1 cellular context compared by ENCODE assay signal in genomic region chr2:237085261-237086221, GRCh38.
TF ChIP-seq lines count a peak whose summit lies in the region.

COPS8 (plus strand) TSS chr2:237085889; CDS start chr2:237085965, 76 bp downstream.

TF ChIP-seq in HepG2, 621 proteins besides CTCF, POLR2A, EP300 and RAD21 (continued from another document and continues in another):
- TF ChIP-seq MLXIP (CRISPR knock-in tag; IDR thresholded peaks at IDR 0.05; ENCODE audit: borderline replicate concordance) (no peak), THYN1 (CRISPR knock-in tag; IDR thresholded peaks at IDR 0.05; ENCODE audit: borderline replicate concordance, low read depth) (no peak), POLR2AphosphoS5 (IDR thresholded peaks at IDR 0.05; ENCODE audit: low read depth, low read length) (peak; percentile 95), FOXO4 (CRISPR knock-in tag; conservative IDR thresholded peaks at IDR 0.05) (no peak), SP2 (CRISPR knock-in tag; IDR thresholded peaks at IDR 0.05) (peak; percentile 75), SMAD1 (CRISPR knock-in tag; IDR thresholded peaks at IDR 0.05; ENCODE audit: borderline replicate concordance, low read depth) (peak; percentile 99), ZBTB20 (CRISPR knock-in tag; IDR thresholded peaks at IDR 0.05; ENCODE audit: borderline replicate concordance, low read depth) (peak; percentile 75; the same call in 1 of the 2 replicates), ZBTB46 (CRISPR knock-in tag; IDR thresholded peaks at IDR 0.05; ENCODE audit: borderline replicate concordance) (no peak), SUZ12 (IDR thresholded peaks at IDR 0.05; ENCODE audit: low read depth, low read length) (no peak), ZKSCAN5 (CRISPR knock-in tag; IDR thresholded peaks at IDR 0.05) (0 out of 2 replicates have a peak, but pooled peaks have one; percentile 19), ZNF607 (CRISPR knock-in tag; IDR thresholded peaks at IDR 0.05; ENCODE audit: borderline replicate concordance) (peak; percentile 97; the same call in 1 of the 2 replicates), ZNF562 (CRISPR knock-in tag; IDR thresholded peaks at IDR 0.05; ENCODE audit: borderline replicate concordance) (no peak), RCOR2 (CRISPR knock-in tag; IDR thresholded peaks at IDR 0.05) (peak; percentile 48; the same call in 1 of the 2 replicates), MBD4 (IDR thresholded peaks at IDR 0.05; ENCODE audit: borderline replicate concordance, low read length) (no peak), MLX (CRISPR knock-in tag; IDR thresholded peaks at IDR 0.05) (0 out of 2 replicates have a peak, but pooled peaks have one; percentile 42), ATRX (CRISPR knock-in tag; IDR thresholded peaks at IDR 0.05; ENCODE audit: borderline replicate concordance) (no peak), ZZZ3 (CRISPR knock-in tag; IDR thresholded peaks at IDR 0.05; ENCODE audit: borderline replicate concordance) (peak; percentile 99), TARDBP (CRISPR knock-in tag; IDR thresholded peaks at IDR 0.05) (peak; percentile 99), CHD4 (IDR thresholded peaks at IDR 0.05; ENCODE audit: borderline replicate concordance, low read length) (no peak), IRX3 (CRISPR knock-in tag; IDR thresholded peaks at IDR 0.05; ENCODE audit: borderline replicate concordance, low read depth) (no peak; the same call in 1 of the 2 replicates), CCDC6 (CRISPR knock-in tag; IDR thresholded peaks at IDR 0.05) (no peak), ZNF652 (CRISPR knock-in tag; IDR thresholded peaks at IDR 0.05; ENCODE audit: borderline replicate concordance, low read depth) (peak; percentile 17; the same call in 1 of the 2 replicates), ZNF776 (CRISPR knock-in tag; IDR thresholded peaks at IDR 0.05) (peak; percentile 75; the same call in 1 of the 2 replicates), ZNF44 (CRISPR knock-in tag; IDR thresholded peaks at IDR 0.05) (peak; percentile 95), RFXANK (CRISPR knock-in tag; IDR thresholded peaks at IDR 0.05) (peak; percentile 92; the same call in 1 of the 2 replicates), SIN3A (IDR thresholded peaks at IDR 0.05; ENCODE audit: borderline replicate concordance, low read depth, low read length) (peak; percentile 95), EEA1 (CRISPR knock-in tag; IDR thresholded peaks at IDR 0.05; ENCODE audit: borderline replicate concordance) (peak; percentile 87; the same call in 1 of the 2 replicates), TMF1 (CRISPR knock-in tag; IDR thresholded peaks at IDR 0.05; ENCODE audit: low read depth) (no peak), HOXD1 (CRISPR knock-in tag; IDR thresholded peaks at IDR 0.05) (peak; percentile 94), ARID5B (CRISPR knock-in tag; IDR thresholded peaks at IDR 0.05) (peak; percentile 87), POGZ (CRISPR knock-in tag; IDR thresholded peaks at IDR 0.05) (peak; percentile 100), PPARG (CRISPR knock-in tag; conservative IDR thresholded peaks at IDR 0.05) (peak; percentile 58), ETV5 (CRISPR knock-in tag; IDR thresholded peaks at IDR 0.05; ENCODE audit: borderline replicate concordance) (peak; percentile 92), ZNF326 (CRISPR knock-in tag; IDR thresholded peaks at IDR 0.05; ENCODE audit: borderline replicate concordance) (no peak), ZNF770 (CRISPR knock-in tag; IDR thresholded peaks at IDR 0.05) (peak; percentile 64), SMC3 (IDR thresholded peaks at IDR 0.05; ENCODE audit: low read length) (no peak)
- TF ChIP-seq, protein P1, sequence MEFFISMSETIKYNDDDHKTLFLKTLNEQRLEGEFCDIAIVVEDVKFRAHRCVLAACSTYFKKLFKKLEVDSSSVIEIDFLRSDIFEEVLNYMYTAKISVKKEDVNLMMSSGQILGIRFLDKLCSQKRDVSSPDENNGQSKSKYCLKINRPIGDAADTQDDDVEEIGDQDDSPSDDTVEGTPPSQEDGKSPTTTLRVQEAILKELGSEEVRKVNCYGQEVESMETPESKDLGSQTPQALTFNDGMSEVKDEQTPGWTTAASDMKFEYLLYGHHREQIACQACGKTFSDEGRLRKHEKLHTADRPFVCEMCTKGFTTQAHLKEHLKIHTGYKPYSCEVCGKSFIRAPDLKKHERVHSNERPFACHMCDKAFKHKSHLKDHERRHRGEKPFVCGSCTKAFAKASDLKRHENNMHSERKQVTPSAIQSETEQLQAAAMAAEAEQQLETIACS (CRISPR knock-in tag; IDR thresholded peaks at IDR 0.05) = peak; percentile 66; the same call in 1 of the 2 replicates
- TF ChIP-seq, protein P2, sequence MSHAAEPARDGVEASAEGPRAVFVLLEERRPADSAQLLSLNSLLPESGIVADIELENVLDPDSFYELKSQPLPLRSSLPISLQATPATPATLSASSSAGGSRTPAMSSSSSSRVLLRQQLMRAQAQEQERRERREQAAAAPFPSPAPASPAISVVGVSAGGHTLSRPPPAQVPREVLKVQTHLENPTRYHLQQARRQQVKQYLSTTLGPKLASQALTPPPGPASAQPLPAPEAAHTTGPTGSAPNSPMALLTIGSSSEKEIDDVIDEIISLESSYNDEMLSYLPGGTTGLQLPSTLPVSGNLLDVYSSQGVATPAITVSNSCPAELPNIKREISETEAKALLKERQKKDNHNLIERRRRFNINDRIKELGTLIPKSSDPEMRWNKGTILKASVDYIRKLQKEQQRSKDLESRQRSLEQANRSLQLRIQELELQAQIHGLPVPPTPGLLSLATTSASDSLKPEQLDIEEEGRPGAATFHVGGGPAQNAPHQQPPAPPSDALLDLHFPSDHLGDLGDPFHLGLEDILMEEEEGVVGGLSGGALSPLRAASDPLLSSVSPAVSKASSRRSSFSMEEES (CRISPR knock-in tag; IDR thresholded peaks at IDR 0.05) = no peak
- TF ChIP-seq, protein P3, sequence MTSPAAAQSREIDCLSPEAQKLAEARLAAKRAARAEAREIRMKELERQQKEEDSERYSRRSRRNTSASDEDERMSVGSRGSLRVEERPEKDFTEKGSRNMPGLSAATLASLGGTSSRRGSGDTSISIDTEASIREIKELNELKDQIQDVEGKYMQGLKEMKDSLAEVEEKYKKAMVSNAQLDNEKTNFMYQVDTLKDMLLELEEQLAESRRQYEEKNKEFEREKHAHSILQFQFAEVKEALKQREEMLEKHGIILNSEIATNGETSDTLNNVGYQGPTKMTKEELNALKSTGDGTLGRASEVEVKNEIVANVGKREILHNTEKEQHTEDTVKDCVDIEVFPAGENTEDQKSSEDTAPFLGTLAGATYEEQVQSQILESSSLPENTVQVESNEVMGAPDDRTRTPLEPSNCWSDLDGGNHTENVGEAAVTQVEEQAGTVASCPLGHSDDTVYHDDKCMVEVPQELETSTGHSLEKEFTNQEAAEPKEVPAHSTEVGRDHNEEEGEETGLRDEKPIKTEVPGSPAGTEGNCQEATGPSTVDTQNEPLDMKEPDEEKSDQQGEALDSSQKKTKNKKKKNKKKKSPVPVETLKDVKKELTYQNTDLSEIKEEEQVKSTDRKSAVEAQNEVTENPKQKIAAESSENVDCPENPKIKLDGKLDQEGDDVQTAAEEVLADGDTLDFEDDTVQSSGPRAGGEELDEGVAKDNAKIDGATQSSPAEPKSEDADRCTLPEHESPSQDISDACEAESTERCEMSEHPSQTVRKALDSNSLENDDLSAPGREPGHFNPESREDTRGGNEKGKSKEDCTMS (CRISPR knock-in tag; conservative IDR thresholded peaks at IDR 0.05) = no peak; the same call in none of the 2 replicates
- TF ChIP-seq, protein P4, sequence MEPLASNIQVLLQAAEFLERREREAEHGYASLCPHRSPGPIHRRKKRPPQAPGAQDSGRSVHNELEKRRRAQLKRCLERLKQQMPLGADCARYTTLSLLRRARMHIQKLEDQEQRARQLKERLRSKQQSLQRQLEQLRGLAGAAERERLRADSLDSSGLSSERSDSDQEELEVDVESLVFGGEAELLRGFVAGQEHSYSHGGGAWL (CRISPR knock-in tag; IDR thresholded peaks at IDR 0.05) = peak; percentile 92
